ENCODE assay signal across 2 cellular contexts in genomic region chr20:58997141-58997770, GRCh38.
TF ChIP-seq lines count a peak whose summit lies in the region.

No MANE protein-coding gene starts in this region.

TF ChIP-seq in GM23338, 12 proteins besides CTCF, POLR2A, EP300 and RAD21:
- TF ChIP-seq JUNB (IDR thresholded peaks at IDR 0.05; ENCODE audit: unreplicated experiment) (no peak), EZH2 (IDR thresholded peaks at IDR 0.05; ENCODE audit: low read depth, unreplicated experiment) (no peak), REST (IDR thresholded peaks at IDR 0.05; ENCODE audit: unreplicated experiment) (no peak), CREB1 (CRISPR knock-in tag; IDR thresholded peaks at IDR 0.05; ENCODE audit: low read depth) (no peak), POLR2AphosphoS5 (IDR thresholded peaks at IDR 0.05; ENCODE audit: low read depth) (no peak), STAT1 (IDR thresholded peaks at IDR 0.05; ENCODE audit: unreplicated experiment) (no peak), ZNF114 (CRISPR knock-in tag; IDR thresholded peaks at IDR 0.05) (no peak), ZNF331 (CRISPR knock-in tag; IDR thresholded peaks at IDR 0.05; ENCODE audit: low read depth) (no peak), NANOG (IDR thresholded peaks at IDR 0.05; ENCODE audit: borderline replicate concordance) (no peak), ZNF462 (CRISPR knock-in tag; IDR thresholded peaks at IDR 0.05) (no peak), ETS1 (IDR thresholded peaks at IDR 0.05) (no peak), EZH2phosphoT487 (IDR thresholded peaks at IDR 0.05; ENCODE audit: unreplicated experiment) (no peak)

TF ChIP-seq in GM12878, 131 proteins besides CTCF, POLR2A, EP300 and RAD21:
- no peak for TF ChIP-seq HDAC2 (IDR thresholded peaks at IDR 0.05)
- no peak for TF ChIP-seq ATF7 (IDR thresholded peaks at IDR 0.05; ENCODE audit: low read depth)
- TF ChIP-seq SIN3A (IDR thresholded peaks at IDR 0.05; ENCODE audit: low read depth, low read length): no peak
- TF ChIP-seq MTA3 (IDR thresholded peaks at IDR 0.05; ENCODE audit: borderline replicate concordance, low read length): no peak
- TF ChIP-seq MTA2 (IDR thresholded peaks at IDR 0.05; ENCODE audit: low read depth): no peak
- TF ChIP-seq MAX (IDR thresholded peaks at IDR 0.05; ENCODE audit: low read depth, low read length): no peak
